Comparison of ENCODE assay signal across 1 cellular context in the genomic region with DNA sequence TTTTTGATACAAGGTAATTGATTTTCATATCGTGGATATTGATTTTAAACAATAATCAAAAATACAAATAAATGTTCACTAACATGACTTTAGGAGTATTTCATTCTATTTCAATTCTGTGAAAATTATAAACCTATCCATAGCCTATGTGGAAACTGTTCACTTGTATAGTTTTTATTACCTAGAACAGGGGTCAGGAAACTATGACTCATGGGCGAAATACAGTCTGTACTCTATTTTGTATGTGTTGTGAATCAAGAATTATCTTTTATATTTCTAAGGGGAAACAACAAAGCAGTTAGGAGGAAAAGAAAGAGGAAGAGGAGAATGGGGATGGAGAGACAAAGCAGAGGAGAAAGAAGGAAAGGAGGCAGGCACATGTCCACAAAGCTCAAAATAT.
TF ChIP-seq lines count a peak whose summit lies in the region.

No MANE protein-coding gene starts in this region.

TF ChIP-seq in GM23338, 12 proteins besides CTCF, POLR2A, EP300 and RAD21 (continued from another document):
- TF ChIP-seq, protein P1, sequence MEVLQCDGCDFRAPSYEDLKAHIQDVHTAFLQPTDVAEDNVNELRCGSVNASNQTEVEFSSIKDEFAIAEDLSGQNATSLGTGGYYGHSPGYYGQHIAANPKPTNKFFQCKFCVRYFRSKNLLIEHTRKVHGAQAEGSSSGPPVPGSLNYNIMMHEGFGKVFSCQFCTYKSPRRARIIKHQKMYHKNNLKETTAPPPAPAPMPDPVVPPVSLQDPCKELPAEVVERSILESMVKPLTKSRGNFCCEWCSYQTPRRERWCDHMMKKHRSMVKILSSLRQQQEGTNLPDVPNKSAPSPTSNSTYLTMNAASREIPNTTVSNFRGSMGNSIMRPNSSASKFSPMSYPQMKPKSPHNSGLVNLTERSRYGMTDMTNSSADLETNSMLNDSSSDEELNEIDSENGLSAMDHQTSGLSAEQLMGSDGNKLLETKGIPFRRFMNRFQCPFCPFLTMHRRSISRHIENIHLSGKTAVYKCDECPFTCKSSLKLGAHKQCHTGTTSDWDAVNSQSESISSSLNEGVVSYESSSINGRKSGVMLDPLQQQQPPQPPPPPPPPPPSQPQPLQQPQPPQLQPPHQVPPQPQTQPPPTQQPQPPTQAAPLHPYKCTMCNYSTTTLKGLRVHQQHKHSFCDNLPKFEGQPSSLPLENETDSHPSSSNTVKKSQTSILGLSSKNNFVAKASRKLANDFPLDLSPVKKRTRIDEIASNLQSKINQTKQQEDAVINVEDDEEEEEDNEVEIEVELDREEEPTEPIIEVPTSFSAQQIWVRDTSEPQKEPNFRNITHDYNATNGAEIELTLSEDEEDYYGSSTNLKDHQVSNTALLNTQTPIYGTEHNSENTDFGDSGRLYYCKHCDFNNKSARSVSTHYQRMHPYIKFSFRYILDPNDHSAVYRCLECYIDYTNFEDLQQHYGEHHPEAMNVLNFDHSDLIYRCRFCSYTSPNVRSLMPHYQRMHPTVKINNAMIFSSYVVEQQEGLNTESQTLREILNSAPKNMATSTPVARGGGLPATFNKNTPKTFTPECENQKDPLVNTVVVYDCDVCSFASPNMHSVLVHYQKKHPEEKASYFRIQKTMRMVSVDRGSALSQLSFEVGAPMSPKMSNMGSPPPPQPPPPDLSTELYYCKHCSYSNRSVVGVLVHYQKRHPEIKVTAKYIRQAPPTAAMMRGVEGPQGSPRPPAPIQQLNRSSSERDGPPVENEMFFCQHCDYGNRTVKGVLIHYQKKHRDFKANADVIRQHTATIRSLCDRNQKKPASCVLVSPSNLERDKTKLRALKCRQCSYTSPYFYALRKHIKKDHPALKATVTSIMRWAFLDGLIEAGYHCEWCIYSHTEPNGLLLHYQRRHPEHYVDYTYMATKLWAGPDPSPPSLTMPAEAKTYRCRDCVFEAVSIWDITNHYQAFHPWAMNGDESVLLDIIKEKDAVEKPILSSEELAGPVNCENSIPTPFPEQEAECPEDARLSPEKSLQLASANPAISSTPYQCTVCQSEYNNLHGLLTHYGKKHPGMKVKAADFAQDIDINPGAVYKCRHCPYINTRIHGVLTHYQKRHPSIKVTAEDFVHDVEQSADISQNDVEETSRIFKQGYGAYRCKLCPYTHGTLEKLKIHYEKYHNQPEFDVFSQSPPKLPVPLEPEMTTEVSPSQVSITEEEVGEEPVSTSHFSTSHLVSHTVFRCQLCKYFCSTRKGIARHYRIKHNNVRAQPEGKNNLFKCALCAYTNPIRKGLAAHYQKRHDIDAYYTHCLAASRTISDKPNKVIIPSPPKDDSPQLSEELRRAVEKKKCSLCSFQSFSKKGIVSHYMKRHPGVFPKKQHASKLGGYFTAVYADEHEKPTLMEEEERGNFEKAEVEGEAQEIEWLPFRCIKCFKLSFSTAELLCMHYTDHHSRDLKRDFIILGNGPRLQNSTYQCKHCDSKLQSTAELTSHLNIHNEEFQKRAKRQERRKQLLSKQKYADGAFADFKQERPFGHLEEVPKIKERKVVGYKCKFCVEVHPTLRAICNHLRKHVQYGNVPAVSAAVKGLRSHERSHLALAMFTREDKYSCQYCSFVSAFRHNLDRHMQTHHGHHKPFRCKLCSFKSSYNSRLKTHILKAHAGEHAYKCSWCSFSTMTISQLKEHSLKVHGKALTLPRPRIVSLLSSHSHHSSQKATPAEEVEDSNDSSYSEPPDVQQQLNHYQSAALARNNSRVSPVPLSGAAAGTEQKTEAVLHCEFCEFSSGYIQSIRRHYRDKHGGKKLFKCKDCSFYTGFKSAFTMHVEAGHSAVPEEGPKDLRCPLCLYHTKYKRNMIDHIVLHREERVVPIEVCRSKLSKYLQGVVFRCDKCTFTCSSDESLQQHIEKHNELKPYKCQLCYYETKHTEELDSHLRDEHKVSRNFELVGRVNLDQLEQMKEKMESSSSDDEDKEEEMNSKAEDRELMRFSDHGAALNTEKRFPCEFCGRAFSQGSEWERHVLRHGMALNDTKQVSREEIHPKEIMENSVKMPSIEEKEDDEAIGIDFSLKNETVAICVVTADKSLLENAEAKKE (CRISPR knock-in tag; IDR thresholded peaks at IDR 0.05) = no peak
- TF ChIP-seq NANOG (IDR thresholded peaks at IDR 0.05; ENCODE audit: borderline replicate concordance) (no peak), ZNF331 (CRISPR knock-in tag; IDR thresholded peaks at IDR 0.05; ENCODE audit: low read depth) (no peak), CREB1 (CRISPR knock-in tag; IDR thresholded peaks at IDR 0.05; ENCODE audit: low read depth) (no peak), POLR2AphosphoS5 (IDR thresholded peaks at IDR 0.05; ENCODE audit: low read depth) (no peak)
